In genomic region chr11:13667245-13667644, GRCh38 we compare ENCODE assay signal across 8 cellular contexts. TPM values are rescaled to one million over a fixed set of nuclear protein-coding genes. Genes with fewer than 3 reads are reported as not detected.
DNase-seq lines count a peak whose midpoint lies in the region; ATAC-seq, FAIRE-seq and TF ChIP-seq lines count a peak whose summit lies in the region.

No MANE protein-coding gene starts in this region.

- H3K9me3 ChIP-seq in osteoblast (ENCODE audit: low read depth, low read length) (no peaks in the 10 kb centered on the region), HepG2 (ENCODE audit: low read length) (no peaks in the 10 kb centered on the region)

- peak overlapping the region; percentile 25 for H2AFZ ChIP-seq in osteoblast (ENCODE audit: low read length)
- H2AFZ ChIP-seq in HepG2 (ENCODE audit: low read length) = no peak overlapping the region

- H3K4me3 ChIP-seq in osteoblast (ENCODE audit: insufficient read depth, low read length) = peak overlapping the region; percentile 83
- H3K4me3 ChIP-seq in HepG2 (replicated peaks in 1 of 3; ENCODE audit: insufficient read depth in 1 of 3, low read depth in 2 of 3, low read length in 3 of 3) = no peak overlapping the region

- H3K27me3 ChIP-seq in osteoblast (ENCODE audit: insufficient read depth, low read length) (no peaks in the 10 kb centered on the region), HepG2 (ENCODE audit: control insufficient read depth in 1 of 2, insufficient read depth in 2 of 2, low read length in 2 of 2) (no peaks in the 10 kb centered on the region)

- DNase-seq in EL (peak; percentile 31), NCI-H446 (lab: John Stamatoyannopoulos, UW) (peak; percentile 38 to 79), dermis blood vessel endothelial cell (peak; percentile 28), osteoblast (ENCODE audit: insufficient read length, low spot score, missing footprints) (no peak), NCI-H345 (lab: John Stamatoyannopoulos, UW) (no peak), HepG2 (ENCODE audit: low spot score) (no peak), T1000 (lab: John Stamatoyannopoulos, UW) (no peak)

- no peak for TF ChIP-seq CTCF in osteoblast (IDR thresholded peaks at IDR 0.05; ENCODE audit: extremely low read depth, low read depth, low read length)
- TF ChIP-seq CTCF in HepG2 (CRISPR knock-in tag; IDR thresholded peaks at IDR 0.05) = no peak

- H3K36me3 ChIP-seq in osteoblast (ENCODE audit: insufficient read depth, low read length) = no peaks in the 10 kb centered on the region
- H3K36me3 ChIP-seq in HepG2 (replicated peaks in 1 of 2; ENCODE audit: control insufficient read depth in 1 of 2, insufficient read depth in 2 of 2, low read length in 2 of 2) = no peaks in the 10 kb centered on the region

- peak overlapping the region; percentile 99 for H3K4me2 ChIP-seq in osteoblast (ENCODE audit: insufficient read depth, low read length)
- H3K4me2 ChIP-seq in HepG2 (ENCODE audit: low read depth, low read length) = no peak overlapping the region

- H3K79me2 ChIP-seq in osteoblast (ENCODE audit: insufficient read depth, low read length) (peaks cover 36% of the 10 kb centered on the region), HepG2 (ENCODE audit: insufficient read depth, low read length) (no peaks in the 10 kb centered on the region)

- intact Hi-C loops in HepG2 (cut with micrococcal nuclease; ENCODE audit: unreplicated experiment) = no loop called here

- no peak for TF ChIP-seq POLR2A in HepG2 (IDR thresholded peaks at IDR 0.05; ENCODE audit: insufficient read depth in 1 of 2, low read depth in 2 of 2, low read length in 2 of 2)

- ATAC-seq in GM18517 (IDR thresholded peaks at IDR 0.05; ENCODE audit: unreplicated experiment) (no peak), HepG2 (no peak)

- POLR2A ChIA-PET in HepG2 (lab: Yijun Ruan, JAX) = no interaction called here

- H3K4me1 ChIP-seq in osteoblast (ENCODE audit: insufficient read depth, low read length) (peaks cover 22% of the 10 kb centered on the region), HepG2 (ENCODE audit: insufficient read depth, low read length) (no peaks in the 10 kb centered on the region)

- H4K20me1 ChIP-seq in osteoblast (ENCODE audit: insufficient read depth, low read length) (peaks cover 20% of the 10 kb centered on the region), HepG2 (ENCODE audit: insufficient read depth, low read length) (no peaks in the 10 kb centered on the region)

- CTCF ChIA-PET in HepG2 (lab: Yijun Ruan, JAX; ENCODE audit: low intra/inter-chr PET ratio, low total read pairs) = no interaction called here

- TF ChIP-seq EP300 in HepG2 (IDR thresholded peaks at IDR 0.05; ENCODE audit: low read depth in 2 of 2, low read length in 2 of 2) (no peak), HepG2 (CRISPR knock-in tag; IDR thresholded peaks at IDR 0.05; ENCODE audit: borderline replicate concordance) (no peak)

- H3K27ac ChIP-seq in osteoblast (ENCODE audit: low read depth, low read length) (no peak overlapping the region), HepG2 (ENCODE audit: extremely low read length, insufficient read depth, low read length) (no peak overlapping the region)

- TF ChIP-seq RAD21 in HepG2 (CRISPR knock-in tag; IDR thresholded peaks at IDR 0.05) = no peak

- no peak overlapping the region for H3K9ac ChIP-seq in HepG2 (ENCODE audit: insufficient read depth, low read depth, low read length)

- no peak for FAIRE-seq in HepG2 (lab: Jason Lieb, UNC)

- BruUV-seq in HepG2 (replicated peaks; lab: Mats Ljungman, UMichigan) = no TSS peak

- WGBS in HepG2 (ENCODE audit: low lambda C conversion rate) = 72% methylated on average over 5 of the region's 5 CpGs

- in situ Hi-C loops in HepG2 (cut with HindIII; ENCODE audit: extremely low pct_ligation_motif_present, low pct_unique_long_range_greater_than_20kb) = no loop called here

TF ChIP-seq in HepG2, 621 proteins besides CTCF, POLR2A, EP300 and RAD21:
- TF ChIP-seq SKI (IDR thresholded peaks at IDR 0.05; ENCODE audit: partially characterized antibody) (no peak), HNRNPL (IDR thresholded peaks at IDR 0.05; ENCODE audit: low read depth, low read length) (no peak), ZBTB38 (CRISPR knock-in tag; IDR thresholded peaks at IDR 0.05) (no peak), MZF1 (CRISPR knock-in tag; IDR thresholded peaks at IDR 0.05; ENCODE audit: borderline replicate concordance) (no peak), DNMT3B (CRISPR knock-in tag; conservative IDR thresholded peaks at IDR 0.05) (no peak), RFX5 (IDR thresholded peaks at IDR 0.05; ENCODE audit: low read depth, low read length) (no peak), ATF3 (CRISPR knock-in tag; IDR thresholded peaks at IDR 0.05) (no peak), FOXP1 (IDR thresholded peaks at IDR 0.05) (no peak), FOXP1 (CRISPR knock-in tag; IDR thresholded peaks at IDR 0.05) (no peak), ASH2L (IDR thresholded peaks at IDR 0.05; ENCODE audit: insufficient read length, low read depth, low read length) (no peak), LBX2 (CRISPR knock-in tag; IDR thresholded peaks at IDR 0.05; ENCODE audit: borderline replicate concordance) (no peak), CENPBD1 (CRISPR knock-in tag; IDR thresholded peaks at IDR 0.05; ENCODE audit: borderline replicate concordance, low read depth) (no peak), SRSF1 (optimal IDR thresholded peaks at IDR 0.05; ENCODE audit: low read depth, low read length) (no peak), NR0B2 (CRISPR knock-in tag; IDR thresholded peaks at IDR 0.05) (no peak), HNRNPK (IDR thresholded peaks at IDR 0.05; ENCODE audit: low read depth, low read length, poor library complexity, severe bottlenecking) (no peak), SIX1 (CRISPR knock-in tag; IDR thresholded peaks at IDR 0.05; ENCODE audit: borderline replicate concordance) (no peak), ZNF563 (CRISPR knock-in tag; IDR thresholded peaks at IDR 0.05) (no peak), MTERF4 (CRISPR knock-in tag; IDR thresholded peaks at IDR 0.05) (no peak)

RNA-seq across cellular contexts. Expression of gene FAR1, which starts 1.2 kb away (rescaled TPM):
- total RNA-seq in dermis blood vessel endothelial cell (76.2 and 115 TPM in 2 replicates), osteoblast (61.9 and 70.1 TPM in 2 replicates), HepG2 (2016; rRNA removed; fragmentation: Illumina TruSeq; extraction: Trizol) (0.95 and 1.1 TPM in 2 replicates)
- total RNA-seq in HepG2 (2016; cell fraction: cytosol; rRNA removed; fragmentation: Illumina TruSeq; extraction: Trizol; ENCODE audit: low read depth) = 0.40 TPM in 1 of 2 replicates, not detected in the other
- total RNA-seq in HepG2 (2016; cell fraction: insoluble cytoplasmic fraction; rRNA removed; fragmentation: Illumina TruSeq; extraction: Trizol) = 1.1 and 1.3 TPM in 2 replicates
- total RNA-seq in HepG2 (2016; cell fraction: membrane; rRNA removed; fragmentation: Illumina TruSeq; extraction: Trizol) = 0.43 and 0.65 TPM in 2 replicates
- total RNA-seq in HepG2 (2016; cell fraction: nucleus; rRNA removed; fragmentation: Illumina TruSeq; extraction: Trizol) = 1.2 and 1.3 TPM in 2 replicates
- 0.40 and 0.63 TPM in 2 replicates for polyA plus RNA-seq in HepG2 (2011; rRNA removed)
- 0.13 and 0.27 TPM in 2 replicates for polyA plus RNA-seq in HepG2 (2011; cell fraction: cytosol; rRNA removed)
- 0.48 and 0.69 TPM in 2 replicates for polyA plus RNA-seq in HepG2 (2011; cell fraction: nucleus; rRNA removed)
- polyA plus RNA-seq in HepG2 (2012) = 0.20 and 0.21 TPM in 2 replicates
- polyA plus RNA-seq in HepG2 (2016; cell fraction: cytosol; fragmentation: Illumina TruSeq; extraction: Trizol; ENCODE audit: low read depth) = 0.03 TPM in 1 of 2 replicates, not detected in the other
- 0.40 and 0.85 TPM in 2 replicates for polyA plus RNA-seq in HepG2 (2016; cell fraction: insoluble cytoplasmic fraction; fragmentation: Illumina TruSeq; extraction: Trizol; ENCODE audit: low read depth)
- polyA plus RNA-seq in HepG2 (2016; cell fraction: membrane; fragmentation: Illumina TruSeq; extraction: Trizol; ENCODE audit: low read depth) = 0.15 and 0.22 TPM in 2 replicates
- polyA plus RNA-seq in HepG2 (2016; cell fraction: nucleus; fragmentation: Illumina TruSeq; extraction: Trizol; ENCODE audit: insufficient read depth, low read depth) = 1.0 and 2.6 TPM in 2 replicates
- 0.22 and 38.6 TPM in 2 replicates for polyA minus RNA-seq in HepG2 (2011; rRNA and poly(A)+ RNA removed; ENCODE audit: low replicate concordance)
- polyA minus RNA-seq in HepG2 (2011; cell fraction: cytosol; rRNA and poly(A)+ RNA removed) = 0.59 and 1.5 TPM in 2 replicates
- 0.90 and 1.5 TPM in 2 replicates for polyA minus RNA-seq in HepG2 (2011; cell fraction: nucleus; rRNA and poly(A)+ RNA removed)

Comparison
In these comparisons a context has a peak if more than half of its experiments do, and no peak if none do; other contexts are left out.
1. DNase-seq: peak in EL (single experiment), NCI-H446 (2 of 2) and dermis blood vessel endothelial cell (single experiment); none in osteoblast (single experiment), NCI-H345 (single experiment), HepG2 (single experiment) and T1000 (single experiment).
2. RNA of gene FAR1, which starts 1.2 kb away (total RNA-seq): 76.2 to 115 TPM in dermis blood vessel endothelial cell and 61.9 to 70.1 TPM in osteoblast; 0.40 to 1.3 TPM in HepG2; every median in the first group is over 10 times any median in the second.